Comparison of ENCODE assay signal across 1 cellular context in the genomic region with DNA sequence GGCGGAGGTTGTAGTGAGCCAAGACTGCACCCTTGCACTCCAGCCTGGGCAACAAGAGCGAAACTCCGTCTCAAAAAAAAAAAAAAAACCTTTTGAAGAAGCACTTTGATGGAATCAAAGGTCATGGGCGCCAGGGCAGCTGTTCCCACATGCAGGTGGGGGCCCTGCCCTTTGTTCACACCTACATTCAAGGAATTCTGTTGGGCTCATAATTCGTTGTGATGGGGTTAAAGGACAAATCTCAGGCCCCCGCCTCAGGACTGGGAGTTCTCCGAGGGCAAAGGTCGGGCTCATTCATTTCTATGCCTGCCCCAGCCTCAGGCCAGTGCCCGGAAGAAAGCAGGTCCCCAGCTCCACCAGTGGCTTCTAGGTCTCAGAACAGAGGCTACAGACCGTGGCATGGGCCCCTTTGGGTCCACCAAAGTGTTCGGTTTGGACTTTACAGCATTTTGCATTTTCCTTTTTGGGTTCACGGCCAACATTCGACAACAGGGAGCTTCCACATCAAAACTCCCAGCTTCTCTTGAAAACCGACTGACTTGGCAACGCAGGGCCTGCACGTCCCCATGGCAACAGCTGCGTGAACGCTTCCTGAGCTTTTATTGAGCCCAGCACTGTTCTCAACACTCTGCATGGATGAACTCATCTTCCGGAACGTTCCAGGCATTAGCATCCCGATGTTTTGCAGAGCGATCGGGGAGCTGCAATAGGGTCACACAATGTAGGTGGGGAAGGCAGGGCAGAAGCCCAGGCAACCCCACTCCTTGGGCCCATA.
TF ChIP-seq lines count a peak whose summit lies in the region.

No MANE protein-coding gene starts in this region.

TF ChIP-seq in H1, 55 proteins besides CTCF, POLR2A, EP300 and RAD21:
- TF ChIP-seq ZNF274 (IDR thresholded peaks at IDR 0.05; ENCODE audit: borderline replicate concordance, extremely low read depth, low read length): no peak
